In the genomic region with DNA sequence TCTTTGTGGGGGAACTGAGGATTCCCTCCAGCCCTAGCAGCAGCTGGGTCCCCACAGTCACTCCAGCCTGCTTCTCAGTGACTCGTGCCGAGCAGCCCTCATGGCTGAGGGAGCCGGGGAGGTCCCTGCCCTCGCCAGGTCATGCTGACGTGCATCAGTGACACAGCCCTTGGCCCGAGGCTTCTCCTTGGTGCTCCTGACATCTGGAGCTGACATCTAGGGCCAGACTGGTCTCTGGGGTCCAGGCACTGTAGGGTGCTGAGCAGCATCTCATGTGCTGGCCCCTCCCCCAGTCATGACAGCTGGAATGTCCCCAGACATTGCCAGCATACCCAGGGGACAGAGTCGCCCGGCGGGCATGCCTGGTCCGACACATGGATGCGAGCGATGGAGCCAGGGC, we compare ENCODE assay signal across 20 cellular contexts. TPM values are rescaled to one million over a fixed set of nuclear protein-coding genes. Genes with fewer than 3 reads are reported as not detected.
DNase-seq lines count a peak whose midpoint lies in the region; ATAC-seq, FAIRE-seq and TF ChIP-seq lines count a peak whose summit lies in the region.
"Had no signal": no experiment of that assay in that cellular context is flagged by ENCODE, and none has a peak within 500 bp of the region (broad histone marks: within the 10 kb centered on the region; RNA-seq: fewer than 3 reads in every experiment).

No MANE protein-coding gene starts in this region.

- H3K79me2 ChIP-seq in SK-N-SH (ENCODE audit: insufficient read depth) = no peaks in the 10 kb centered on the region

- H3F3A ChIP-seq in SK-N-SH (replicated peaks; ENCODE audit: insufficient read depth) = peaks cover 10% of the 10 kb centered on the region

- peak overlapping the region; percentile 66 for H3K4me2 ChIP-seq in SK-N-SH

- H4K20me1 ChIP-seq in SK-N-SH (ENCODE audit: insufficient read depth) = no peaks in the 10 kb centered on the region

- CTCF ChIA-PET in SK-N-SH (lab: Yijun Ruan, JAX) = interaction anchor here (1.3 kb wide), 1 partner anchor 70 kb away, joined by 5 read pairs; no protein-coding TSS in a partner anchor

- H3K4me1 ChIP-seq in SK-N-SH (ENCODE audit: control insufficient read depth in 1 of 2, insufficient read depth in 2 of 2, low read depth in 1 of 2, low read length in 1 of 2) = peaks cover 20 to 32% of the 10 kb centered on the region in 2 experiments; a peak in 3 of 4 replicates
- H3K4me1 ChIP-seq: breast epithelium, thyroid gland had no signal

- H3K27ac ChIP-seq in SK-N-SH (ENCODE audit: low read depth in 2 of 2, low read length in 1 of 2) = peak overlapping the region in 1 of 2 experiments; percentile 75; a peak in 2 of 4 replicates
- H3K27ac ChIP-seq: breast epithelium, neural progenitor cell, thyroid gland had no signal

- no peaks in the 10 kb centered on the region for H3K9me3 ChIP-seq in SK-N-SH
- H3K9me3 ChIP-seq: breast epithelium, thyroid gland had no signal

- POLR2A ChIA-PET in SK-N-SH (lab: Yijun Ruan, JAX) = no interaction called here

- TF ChIP-seq CTCF in SK-N-SH (IDR thresholded peaks at IDR 0.05) = no peak

- no peaks in the 10 kb centered on the region for H3K36me3 ChIP-seq in SK-N-SH (replicated peaks in 1 of 2; ENCODE audit: control insufficient read depth in 1 of 2, insufficient read depth in 2 of 2, low read length in 1 of 2)
- H3K36me3 ChIP-seq: breast epithelium, neural progenitor cell, thyroid gland had no signal

- H3K27me3 ChIP-seq in SK-N-SH (ENCODE audit: insufficient read depth) = no peaks in the 10 kb centered on the region
- H3K27me3 ChIP-seq: breast epithelium, thyroid gland had no signal

- no peak overlapping the region for H3K4me3 ChIP-seq in SK-N-SH (ENCODE audit: low read depth in 2 of 2, low read length in 1 of 2)
- H3K4me3 ChIP-seq: breast epithelium, thyroid gland had no signal

- DNase-seq in ACHN (peak; percentile 10), H54 (ENCODE audit: insufficient read length, low spot score) (peak; percentile 73), SK-N-SH (no peak), kidney tubule cell (ENCODE audit: low spot score) (peak; percentile 66), HPDE6-E6E7 (ENCODE audit: extremely low spot score) (no peak), T1000 (lab: John Stamatoyannopoulos, UW) (no peak)
- DNase-seq: activated CD8-positive, alpha-beta memory T cell treated with anti-CD3 and anti-CD28 coated beads, Interleukin-2, amount 50 U/mL, for 4 hours; activated naive CD4-positive, alpha-beta T cell treated with anti-CD3 and anti-CD28 coated beads, Interleukin-2, amount 10 ng/mL, durations not matched to agents 7 days and 5 days; DMS 273 treated with DMSO at 0.1 percent for 48 hours; Karpas-422; OCI-M1; retina; stimulated activated CD4-positive, alpha-beta T cell treated with anti-CD3 and anti-CD28 coated beads, Interleukin-4, amount 100 ng/mL, for 24 hours; T-cell; thyroid gland had no signal

- no CpG with 5 or more reads among the region's 12 CpGs for WGBS in SK-N-SH (ENCODE audit: low lambda C conversion rate)

- H3K9me2 ChIP-seq in SK-N-SH = no peaks in the 10 kb centered on the region

- no peak overlapping the region for H2AFZ ChIP-seq in SK-N-SH (ENCODE audit: low read depth)
- H2AFZ ChIP-seq: neural progenitor cell had no signal

- FAIRE-seq in H54 (lab: Jason Lieb, UNC) = no peak
- FAIRE-seq: frontal cortex had no signal

- TF ChIP-seq POLR2A in H54 (IDR thresholded peaks at IDR 0.05; ENCODE audit: low read depth, low read length) = no peak

- no peak for TF ChIP-seq RAD21 in SK-N-SH (IDR thresholded peaks at IDR 0.05; ENCODE audit: low read length)

- peak overlapping the region; percentile 24; the same call in 1 of the 2 replicates for H3K9ac ChIP-seq in SK-N-SH
- H3K9ac ChIP-seq: neural progenitor cell had no signal

- TF ChIP-seq EP300 in SK-N-SH (IDR thresholded peaks at IDR 0.05; ENCODE audit: borderline replicate concordance in 1 of 2, low read depth in 1 of 2, low read length in 1 of 2) = no peak

- ATAC-seq in GM18909 (IDR thresholded peaks at IDR 0.05; ENCODE audit: poor library complexity, unreplicated experiment) (no peak), GM21390 (IDR thresholded peaks at IDR 0.05; ENCODE audit: unreplicated experiment) (no peak)
- ATAC-seq: T-cell had no signal

- in situ Hi-C loops in ACHN (cut with HindIII; ENCODE audit: low pct_ligation_motif_present, low pct_unique_long_range_greater_than_20kb, low sequenced_read_pairs) = no loop called here

TF ChIP-seq in SK-N-SH, 30 proteins besides CTCF, POLR2A, EP300 and RAD21:
- no peak for TF ChIP-seq MXI1 (IDR thresholded peaks at IDR 0.05; ENCODE audit: low read depth, low read length)
- TF ChIP-seq, protein P1, sequence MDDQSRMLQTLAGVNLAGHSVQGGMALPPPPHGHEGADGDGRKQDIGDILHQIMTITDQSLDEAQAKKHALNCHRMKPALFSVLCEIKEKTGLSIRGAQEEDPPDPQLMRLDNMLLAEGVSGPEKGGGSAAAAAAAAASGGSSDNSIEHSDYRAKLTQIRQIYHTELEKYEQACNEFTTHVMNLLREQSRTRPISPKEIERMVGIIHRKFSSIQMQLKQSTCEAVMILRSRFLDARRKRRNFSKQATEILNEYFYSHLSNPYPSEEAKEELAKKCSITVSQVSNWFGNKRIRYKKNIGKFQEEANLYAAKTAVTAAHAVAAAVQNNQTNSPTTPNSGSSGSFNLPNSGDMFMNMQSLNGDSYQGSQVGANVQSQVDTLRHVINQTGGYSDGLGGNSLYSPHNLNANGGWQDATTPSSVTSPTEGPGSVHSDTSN (IDR thresholded peaks at IDR 0.05) = no peak
- TF ChIP-seq FOXJ3 (CRISPR knock-in tag; IDR thresholded peaks at IDR 0.05) = no peak
- TF ChIP-seq GATA2 (CRISPR knock-in tag; IDR thresholded peaks at IDR 0.05) = no peak
- no peak for TF ChIP-seq SMC3 (IDR thresholded peaks at IDR 0.05; ENCODE audit: low read depth, low read length)
- no peak for TF ChIP-seq JUND (IDR thresholded peaks at IDR 0.05)
- TF ChIP-seq RCOR1 (IDR thresholded peaks at IDR 0.05; ENCODE audit: low read length) = no peak
- TF ChIP-seq NRF1 (IDR thresholded peaks at IDR 0.05; ENCODE audit: low read depth, low read length) = no peak
- no peak for TF ChIP-seq SIN3A (IDR thresholded peaks at IDR 0.05; ENCODE audit: borderline replicate concordance, low read depth, low read length)
- TF ChIP-seq TCF12 (IDR thresholded peaks at IDR 0.05) = no peak
- TF ChIP-seq, protein P2, sequence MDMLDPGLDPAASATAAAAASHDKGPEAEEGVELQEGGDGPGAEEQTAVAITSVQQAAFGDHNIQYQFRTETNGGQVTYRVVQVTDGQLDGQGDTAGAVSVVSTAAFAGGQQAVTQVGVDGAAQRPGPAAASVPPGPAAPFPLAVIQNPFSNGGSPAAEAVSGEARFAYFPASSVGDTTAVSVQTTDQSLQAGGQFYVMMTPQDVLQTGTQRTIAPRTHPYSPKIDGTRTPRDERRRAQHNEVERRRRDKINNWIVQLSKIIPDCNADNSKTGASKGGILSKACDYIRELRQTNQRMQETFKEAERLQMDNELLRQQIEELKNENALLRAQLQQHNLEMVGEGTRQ (IDR thresholded peaks at IDR 0.05; ENCODE audit: borderline replicate concordance, low read depth, low read length) = no peak
- no peak for TF ChIP-seq FOSL2 (IDR thresholded peaks at IDR 0.05; ENCODE audit: borderline replicate concordance, low read depth)
- TF ChIP-seq, protein P3, sequence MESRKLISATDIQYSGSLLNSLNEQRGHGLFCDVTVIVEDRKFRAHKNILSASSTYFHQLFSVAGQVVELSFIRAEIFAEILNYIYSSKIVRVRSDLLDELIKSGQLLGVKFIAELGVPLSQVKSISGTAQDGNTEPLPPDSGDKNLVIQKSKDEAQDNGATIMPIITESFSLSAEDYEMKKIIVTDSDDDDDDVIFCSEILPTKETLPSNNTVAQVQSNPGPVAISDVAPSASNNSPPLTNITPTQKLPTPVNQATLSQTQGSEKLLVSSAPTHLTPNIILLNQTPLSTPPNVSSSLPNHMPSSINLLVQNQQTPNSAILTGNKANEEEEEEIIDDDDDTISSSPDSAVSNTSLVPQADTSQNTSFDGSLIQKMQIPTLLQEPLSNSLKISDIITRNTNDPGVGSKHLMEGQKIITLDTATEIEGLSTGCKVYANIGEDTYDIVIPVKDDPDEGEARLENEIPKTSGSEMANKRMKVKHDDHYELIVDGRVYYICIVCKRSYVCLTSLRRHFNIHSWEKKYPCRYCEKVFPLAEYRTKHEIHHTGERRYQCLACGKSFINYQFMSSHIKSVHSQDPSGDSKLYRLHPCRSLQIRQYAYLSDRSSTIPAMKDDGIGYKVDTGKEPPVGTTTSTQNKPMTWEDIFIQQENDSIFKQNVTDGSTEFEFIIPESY (IDR thresholded peaks at IDR 0.05; ENCODE audit: borderline replicate concordance, low read depth) = no peak
- no peak for TF ChIP-seq GABPA (IDR thresholded peaks at IDR 0.05; ENCODE audit: low read depth)
- TF ChIP-seq TAF1 (IDR thresholded peaks at IDR 0.05; ENCODE audit: borderline replicate concordance, low read depth, low read length) = no peak

RNA-seq across cellular contexts. Expression of a gene that starts 14.4 kb away (rescaled TPM):
- 0.26 and 0.42 TPM in 2 replicates for polyA plus RNA-seq in SK-N-SH (2012; rRNA removed)
- 0.15 and 0.17 TPM in 2 replicates for polyA plus RNA-seq in SK-N-SH (2012; cell fraction: cytosol; rRNA removed)
- 0.35 and 1.6 TPM in 2 replicates for polyA plus RNA-seq in SK-N-SH (2012; cell fraction: nucleus; rRNA removed)

RNA-seq across cellular contexts. Expression of a gene that starts 55.0 kb away (rescaled TPM):
- 20.3 and 33.3 TPM in 2 replicates for polyA plus RNA-seq in SK-N-SH (2012; rRNA removed)
- polyA plus RNA-seq in SK-N-SH (2012; cell fraction: cytosol; rRNA removed) = 15.1 and 18.6 TPM in 2 replicates
- 79.6 and 83.0 TPM in 2 replicates for polyA plus RNA-seq in SK-N-SH (2012; cell fraction: nucleus; rRNA removed)

Comparison
In these comparisons a context has a peak if more than half of its experiments do, and no peak if none do; other contexts are left out.
1. DNase-seq: peak in ACHN (single experiment), H54 (single experiment) and kidney tubule cell (single experiment); none in SK-N-SH (single experiment), HPDE6-E6E7 (single experiment) and T1000 (single experiment).